ENCODE assay signal across 10 cellular contexts in the genomic region with DNA sequence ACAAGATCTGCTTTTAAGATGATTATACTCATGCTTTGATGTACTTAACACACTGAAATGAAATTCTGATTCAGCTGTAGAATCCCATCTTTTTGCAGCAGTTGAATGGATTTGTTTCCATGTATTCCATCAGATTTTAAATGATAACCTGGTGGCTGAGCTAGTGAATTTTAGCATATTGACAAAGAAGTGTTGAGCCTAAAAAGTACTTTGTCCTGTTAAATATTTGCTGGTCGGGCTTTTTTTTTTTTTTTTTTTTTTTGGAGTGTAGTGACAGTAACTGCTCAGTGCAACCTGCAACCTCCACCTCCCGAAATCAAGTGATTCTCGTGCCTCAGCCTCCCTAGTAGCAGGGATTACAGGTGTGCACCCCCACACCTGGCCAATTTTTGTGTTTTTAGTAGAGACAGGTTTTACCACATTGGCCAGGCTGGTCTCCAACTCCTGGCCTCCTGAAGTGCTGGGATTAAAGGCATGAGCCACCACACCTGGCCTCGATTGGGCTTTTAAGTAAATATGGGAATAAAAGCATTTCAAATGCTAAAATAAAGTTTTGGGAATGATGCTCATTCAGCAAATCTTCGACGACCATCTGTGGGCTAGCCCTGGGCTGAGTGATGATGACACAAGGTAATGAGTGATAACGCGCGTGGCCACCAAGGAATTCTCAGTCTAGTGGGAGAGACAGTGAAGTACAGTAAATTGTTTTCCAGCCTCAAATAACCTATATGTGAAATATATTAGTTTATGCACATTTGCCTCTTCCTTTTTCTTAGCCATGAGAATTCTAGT. TPM values are rescaled to one million over a fixed set of nuclear protein-coding genes. Genes with fewer than 3 reads are reported as not detected.
DNase-seq lines count a peak whose midpoint lies in the region; ATAC-seq and TF ChIP-seq lines count a peak whose summit lies in the region.
"Had no signal": no experiment of that assay in that cellular context is flagged by ENCODE, and none has a peak within 500 bp of the region (broad histone marks: within the 10 kb centered on the region; RNA-seq: fewer than 3 reads in every experiment).

No MANE protein-coding gene starts in this region.

- H3K4me3 ChIP-seq in BLaER1 (peak overlapping the region; percentile 91; the same call in 1 of the 2 replicates), HUES6 (ENCODE audit: low read depth, low read length) (peak overlapping the region; percentile 93), astrocyte of the cerebellum (ENCODE audit: low read depth, low read length) (peak overlapping the region; percentile 99)

- H3K9me3 Mint-ChIP-seq in naive B cell, result no peaks in the 10 kb centered on the region

- H4K20me1 ChIP-seq in BLaER1, result peaks cover 82% of the 10 kb centered on the region

- no peak for TF ChIP-seq CTCF in astrocyte of the cerebellum (IDR thresholded peaks at IDR 0.05; ENCODE audit: low read depth, low read length, missing control alignments)

- no peaks in the 10 kb centered on the region for H3K27me3 ChIP-seq in BLaER1
- no peaks in the 10 kb centered on the region for H3K27me3 ChIP-seq in HUES6 (ENCODE audit: control insufficient read depth, insufficient read depth, low read length)

- H3K9ac ChIP-seq in BLaER1, result no peak overlapping the region
- H3K9ac ChIP-seq in HUES6 (ENCODE audit: low read length), result no peak overlapping the region

- H3K27ac Mint-ChIP-seq in naive B cell, result no peak overlapping the region

- in situ Hi-C loops in astrocyte of the cerebellum (cut with HindIII; ENCODE audit: low sequenced_read_pairs), result no loop called here
- in situ Hi-C loops in ACHN (cut with HindIII; ENCODE audit: low pct_ligation_motif_present, low pct_unique_long_range_greater_than_20kb, low sequenced_read_pairs), result no loop called here

- no peak for ATAC-seq in naive B cell (ENCODE audit: low read depth in 2 of 2)
- no peak for ATAC-seq in esophagus mucosa

- H3K4me1 Mint-ChIP-seq in naive B cell, result peaks cover 42 to 63% (median 48%) of the 10 kb centered on the region in 3 donors

- DNase-seq in astrocyte of the cerebellum (ENCODE audit: low read depth), result no peak
- DNase-seq in naive B cell, result no peak
- no peak for DNase-seq in DMS153 (lab: John Stamatoyannopoulos, UW)
- DNase-seq in foreskin melanocyte, result no peak
- DNase-seq in ACHN, result no peak
- DNase-seq: cerebellar nuclear complex, NCI-H446 had no signal

- H3K36me3 ChIP-seq in BLaER1 (peaks cover 36% of the 10 kb centered on the region), HUES6 (ENCODE audit: control insufficient read depth, insufficient read depth, low read length) (peaks cover 23% of the 10 kb centered on the region)

- H3K27me3 Mint-ChIP-seq in naive B cell, result no peaks in the 10 kb centered on the region

- H3K27ac ChIP-seq in BLaER1 (no peak overlapping the region), HUES6 (ENCODE audit: low read depth, low read length) (no peak overlapping the region)

- peaks cover 0 to 10% of the 10 kb centered on the region in 2 donors for H3K36me3 Mint-ChIP-seq in naive B cell

- H3K9me3 ChIP-seq in BLaER1 (no peaks in the 10 kb centered on the region), HUES6 (ENCODE audit: control insufficient read depth, insufficient read depth, low read depth, low read length) (no peaks in the 10 kb centered on the region)

- peaks cover 38% of the 10 kb centered on the region for H3K4me1 ChIP-seq in BLaER1
- H3K4me1 ChIP-seq in HUES6 (ENCODE audit: control insufficient read depth, insufficient read depth, low read length), result peaks cover 14% of the 10 kb centered on the region

- H3K4me3 Mint-ChIP-seq in naive B cell, result peak overlapping the region in 6 of 8 donors; percentile 93 to 99 (median 96)

- H3K4me2 ChIP-seq in BLaER1, result peak overlapping the region; percentile 88

RNA-seq across cellular contexts. Expression of a gene that starts 2.2 kb away (rescaled TPM):
- polyA plus RNA-seq in naive B cell (ENCODE audit: low read depth in 6 of 6), result 100 to 1,000 TPM in 1 of 6 donors, 10 to 100 TPM in 5; 65.3 to 114 (median 80.7) TPM
- total RNA-seq in esophagus mucosa, result 45.6 TPM

RNA-seq across cellular contexts. Expression of a gene that starts 2.7 kb away (rescaled TPM):
- polyA plus RNA-seq in naive B cell (ENCODE audit: low read depth in 6 of 6), result 10 to 100 TPM; 24.1 to 34.4 (median 32.0) TPM
- 24.0 TPM for total RNA-seq in esophagus mucosa

RNA-seq across cellular contexts. Expression of a gene that starts 55.4 kb away (rescaled TPM):
- polyA plus RNA-seq in naive B cell (ENCODE audit: low read depth in 6 of 6), result under 1 TPM in 1 of 6 donors, not detected in 5; 0.08 TPM
- total RNA-seq in esophagus mucosa, result 16.0 TPM
